Comparison of ENCODE assay signal across 20 cellular contexts in genomic region chr6:39859025-39859424, GRCh38.
A peak's percentile ranks its signal among the peaks of the same experiment; 100 is the strongest.
DNase-seq lines count a peak whose midpoint lies in the region; ATAC-seq and TF ChIP-seq lines count a peak whose summit lies in the region.
"Had no signal": no experiment of that assay in that cellular context is flagged by ENCODE, and none has a peak within 500 bp of the region (broad histone marks: within the 10 kb centered on the region; RNA-seq: fewer than 3 reads in every experiment).

No MANE protein-coding gene starts in this region.

- no peak for TF ChIP-seq POLR2A in body of pancreas (IDR thresholded peaks at IDR 0.05)

- intact Hi-C loops in dorsolateral prefrontal cortex (cut with DNase I), result no loop called here
- intact Hi-C loops in lower lobe of right lung (cut with DNase I), result no loop called here
- intact Hi-C loops in body of pancreas (cut with DNase I), result no loop called here

- H3K9me3 ChIP-seq in lower lobe of right lung, result no peaks in the 10 kb centered on the region
- H3K9me3 ChIP-seq in body of pancreas, result no peaks in the 10 kb centered on the region
- H3K9me3 ChIP-seq: BE2C had no signal

- H3K4me1 ChIP-seq in lower lobe of right lung, result peaks cover 7% of the 10 kb centered on the region
- no peaks in the 10 kb centered on the region for H3K4me1 ChIP-seq in body of pancreas
- H3K4me1 ChIP-seq: BE2C had no signal

- no peak for TF ChIP-seq CTCF in dorsolateral prefrontal cortex (IDR thresholded peaks at IDR 0.05 in 54 of 56, conservative IDR thresholded peaks at IDR 0.05 in 2 of 56; ENCODE audit: low read depth in 1 of 56, partially characterized antibody in 56 of 56)
- no peak for TF ChIP-seq CTCF in lower lobe of right lung (IDR thresholded peaks at IDR 0.05)
- TF ChIP-seq CTCF in body of pancreas (IDR thresholded peaks at IDR 0.05), result no peak

- no peaks in the 10 kb centered on the region for H3K27me3 ChIP-seq in dorsolateral prefrontal cortex
- no peaks in the 10 kb centered on the region for H3K27me3 ChIP-seq in lower lobe of right lung (ENCODE audit: low read depth)
- no peaks in the 10 kb centered on the region for H3K27me3 ChIP-seq in body of pancreas

- peak; percentile 63 to 87 for ATAC-seq in lower lobe of right lung
- ATAC-seq in body of pancreas, result no peak
- ATAC-seq: HCT116 had no signal

- H3K27ac ChIP-seq in dorsolateral prefrontal cortex (peak overlapping the region in 42 of 59 donors; percentile 4 to 89 (median 60)), lower lobe of right lung (no peak overlapping the region), substantia nigra (ENCODE audit: low read depth, low read length, poor library complexity, severe bottlenecking) (peak overlapping the region; percentile 68), body of pancreas (no peak overlapping the region)

- peaks cover 23% of the 10 kb centered on the region for H3K36me3 ChIP-seq in lower lobe of right lung
- H3K36me3 ChIP-seq in body of pancreas (replicated peaks in 1 of 2; ENCODE audit: insufficient read depth in 1 of 2, low read depth in 2 of 2), result no peaks in the 10 kb centered on the region
- H3K36me3 ChIP-seq: BE2C had no signal

- DNase-seq in dorsolateral prefrontal cortex, result no peak
- no peak for DNase-seq in lower lobe of right lung
- DNase-seq in substantia nigra (lab: John Stamatoyannopoulos, UW), result no peak
- DNase-seq in body of pancreas, result no peak
- DNase-seq in NCI-H1694 treated with DMSO at 0.1 percent for 48 hours (lab: John Stamatoyannopoulos, UW), result no peak
- DNase-seq in DMS79 treated with DMSO at 0.1 percent for 48 hours (lab: John Stamatoyannopoulos, UW), result no peak
- DNase-seq: ACHN; BE2C; C1 segment of cervical spinal cord; CD4-positive, CD25-positive, alpha-beta regulatory T cell; CD8-positive, alpha-beta memory T cell; COR-L47; DMS 273 treated with DMSO at 0.1 percent for 48 hours; DMS79; GF-D8; GOT3; H7; HFFc6; IMR-90 had no signal

- H3K4me3 ChIP-seq in dorsolateral prefrontal cortex, result no peak overlapping the region
- H3K4me3 ChIP-seq in lower lobe of right lung, result no peak overlapping the region
- H3K4me3 ChIP-seq in body of pancreas, result no peak overlapping the region

- 90 to 97% methylated on average over 2 of the region's 2 CpGs for WGBS in body of pancreas, 2 donors

Comparison
In these comparisons a context has a peak if more than half of its experiments do, and no peak if none do; other contexts are left out.
1. H3K27ac ChIP-seq: peak in dorsolateral prefrontal cortex (42 of 59) and substantia nigra (single experiment); none in lower lobe of right lung (single experiment) and body of pancreas (0 of 4).